In genomic region chr10:110834622-110835219, GRCh38 we compare ENCODE assay signal across 9 cellular contexts. TPM values are rescaled to one million over a fixed set of nuclear protein-coding genes. Genes with fewer than 3 reads are reported as not detected.
DNase-seq lines count a peak whose midpoint lies in the region; ATAC-seq and TF ChIP-seq lines count a peak whose summit lies in the region.
"Had no signal": no experiment of that assay in that cellular context is flagged by ENCODE, and none has a peak within 500 bp of the region (broad histone marks: within the 10 kb centered on the region; RNA-seq: fewer than 3 reads in every experiment).

No MANE protein-coding gene starts in this region.

- no peak for TF ChIP-seq EP300 in sigmoid colon (IDR thresholded peaks at IDR 0.05)

- H3K4me3 ChIP-seq in Panc1 (ENCODE audit: low read depth in 2 of 2, low read length in 2 of 2) (no peak overlapping the region), fibroblast of the aortic adventitia (ENCODE audit: low read depth, low read length) (no peak overlapping the region), sigmoid colon (no peak overlapping the region), foreskin fibroblast (ENCODE audit: low read depth in 1 of 2, low read length in 2 of 2) (no peak overlapping the region)

- POLR2A ChIA-PET in Panc1 (lab: Charles Lee) = no interaction called here

- DNase-seq in HuH-7 (ENCODE audit: low spot score) (peak; percentile 29), Panc1 (ENCODE audit: low read depth, low spot score) (no peak), fibroblast of the aortic adventitia (ENCODE audit: low read depth) (peak; percentile 32), sigmoid colon (peak; percentile 65), foreskin fibroblast (no peak), NCI-H774 (lab: John Stamatoyannopoulos, UW) (no peak), NCI-H446 treated with DMSO at 0.1 percent for 48 hours (lab: John Stamatoyannopoulos, UW) (no peak)
- DNase-seq: NCI-H526 had no signal

- in situ Hi-C loops in Panc1 (cut with HindIII; ENCODE audit: low pct_unique_long_range_greater_than_20kb, low sequenced_read_pairs) = no loop called here

- H3K9me3 ChIP-seq in Panc1 (ENCODE audit: control insufficient read depth, insufficient read depth, low read depth, low read length) (no peaks in the 10 kb centered on the region), sigmoid colon (no peaks in the 10 kb centered on the region)

- CTCF ChIA-PET in Panc1 (lab: Charles Lee) = no interaction called here

- 0 out of 2 replicates have a peak, but pooled peaks have one; percentile 42 for ATAC-seq in Panc1
- ATAC-seq in GM18519 (IDR thresholded peaks at IDR 0.05; ENCODE audit: low FRiP score, unreplicated experiment) = no peak

- intact Hi-C loops in Panc1 (cut with micrococcal nuclease; ENCODE audit: unreplicated experiment) (no loop called here), sigmoid colon (cut with DNase I) (no loop called here)

- WGBS in sigmoid colon, 2 donors = 45 to 50% methylated on average over 6 of the region's 6 CpGs

- BruUV-seq in Panc1 (replicated peaks; lab: Mats Ljungman, UMichigan) = no TSS peak

- H3K36me3 ChIP-seq in Panc1 (ENCODE audit: control insufficient read depth, insufficient read depth, low read length) (no peaks in the 10 kb centered on the region), sigmoid colon (no peaks in the 10 kb centered on the region)

- no peak for TF ChIP-seq CTCF in Panc1 (IDR thresholded peaks at IDR 0.05)
- no peak for TF ChIP-seq CTCF in fibroblast of the aortic adventitia (IDR thresholded peaks at IDR 0.05; ENCODE audit: insufficient read depth, low read length)
- TF ChIP-seq CTCF in sigmoid colon (IDR thresholded peaks at IDR 0.05) = no peak
- no peak for TF ChIP-seq CTCF in foreskin fibroblast (IDR thresholded peaks at IDR 0.05; ENCODE audit: low read depth, low read length)

- H3K27me3 ChIP-seq in Panc1 (ENCODE audit: control insufficient read depth, insufficient read depth, low read length) (peaks cover 2% of the 10 kb centered on the region; the same call in 1 of the 2 replicates), sigmoid colon (no peaks in the 10 kb centered on the region)

- no peak overlapping the region for H3K27ac ChIP-seq in Panc1 (ENCODE audit: low read length)
- peak overlapping the region; percentile 67 to 95 (median 82) for H3K27ac ChIP-seq in sigmoid colon

- H3K4me1 ChIP-seq in Panc1 (ENCODE audit: control insufficient read depth, insufficient read depth, low read length) (no peaks in the 10 kb centered on the region), sigmoid colon (peaks cover 2 to 66% (median 61%) of the 10 kb centered on the region in 4 donors)

- no peak for TF ChIP-seq POLR2A in sigmoid colon (IDR thresholded peaks at IDR 0.05)

RNA-seq across cellular contexts. Expression of gene PDCD4, which starts 37.0 kb away (rescaled TPM):
- 33.6 TPM for total RNA-seq in Panc1 (2021; ENCODE audit: unreplicated experiment)
- 44.0 TPM for polyA plus RNA-seq in Panc1 (2012; ENCODE audit: insufficient read length)
- 52.9 and 302 TPM in 2 replicates for total RNA-seq in fibroblast of the aortic adventitia (ENCODE audit: low replicate concordance)
- total RNA-seq in sigmoid colon = 100 to 1,000 TPM in 3 of 4 donors, 10 to 100 TPM in 1; 64.3 to 140 (median 127) TPM
- 100 to 1,000 TPM; 179 to 327 (median 236) TPM for polyA plus RNA-seq in sigmoid colon

Comparison
In these comparisons a context has a peak if more than half of its experiments do, and no peak if none do; other contexts are left out.
1. DNase-seq: peak in HuH-7 (single experiment), fibroblast of the aortic adventitia (single experiment) and sigmoid colon (single experiment); none in Panc1 (single experiment), foreskin fibroblast (0 of 2), NCI-H774 (single experiment) and NCI-H446 treated with DMSO at 0.1 percent for 48 hours (single experiment).